In the genomic region with DNA sequence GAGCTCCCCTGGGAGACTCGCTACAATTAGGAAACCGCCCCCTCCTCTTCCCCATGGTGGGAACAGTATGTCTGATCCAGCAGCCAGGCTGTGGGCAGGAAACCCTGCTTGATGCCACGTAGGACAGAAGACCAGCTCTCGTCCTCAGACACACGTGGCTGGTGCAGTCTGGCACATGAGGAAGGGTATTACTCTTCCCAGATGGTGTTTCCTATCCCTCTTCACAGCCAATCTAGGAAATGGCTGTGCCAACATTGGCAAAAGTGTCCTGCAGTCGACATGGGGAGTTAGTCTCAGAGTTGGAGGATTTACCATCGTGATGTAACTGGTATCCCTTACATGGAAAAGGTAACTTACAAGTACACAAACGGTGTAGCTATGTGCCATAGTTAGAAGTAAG, we compare ENCODE assay signal across 19 cellular contexts.
"Had no signal": no experiment of that assay in that cellular context is flagged by ENCODE, and none has a peak within 500 bp of the region (broad histone marks: within the 10 kb centered on the region; RNA-seq: fewer than 3 reads in every experiment).

No MANE protein-coding gene starts in this region.

- H3K27me3 ChIP-seq: transverse colon had no signal

- H3K9me3 ChIP-seq: transverse colon had no signal

- ATAC-seq: left lobe of liver had no signal

- H3K36me3 Mint-ChIP-seq: activated naive CD8-positive, alpha-beta T cell had no signal

- H3K4me3 Mint-ChIP-seq: activated naive CD8-positive, alpha-beta T cell; nephron had no signal

- H3K4me1 Mint-ChIP-seq: nephron had no signal

- FAIRE-seq: frontal cortex, keratinocyte had no signal

- H3K27me3 Mint-ChIP-seq: activated naive CD8-positive, alpha-beta T cell had no signal

- H3K4me3 ChIP-seq: lung, transverse colon had no signal

- H3K27ac ChIP-seq: transverse colon, WERI-Rb-1 had no signal

- H3K27ac Mint-ChIP-seq: activated naive CD8-positive, alpha-beta T cell had no signal

- DNase-seq: activated CD4-positive, alpha-beta T cell treated with anti-CD3 and anti-CD28 coated beads, Interleukin-2, amount 50 U/mL, for 4 hours; activated T-cell treated with anti-CD3 and anti-CD28 coated beads for 4 hours; central memory CD4-positive, alpha-beta T cell; cortex of kidney; effector CD4-positive, alpha-beta T cell; head of caudate nucleus; midbrain; occipital lobe; posterior cingulate gyrus; stimulated activated CD4-positive, alpha-beta T cell treated with anti-CD3 and anti-CD28 coated beads, Interleukin-2, amount 100 ng/mL, for 24 hours; stimulated activated naive CD4-positive, alpha-beta T cell treated with Interleukin-2 at 50 U/mL for 16 hours; transverse colon; WERI-Rb-1 had no signal

- H3K36me3 ChIP-seq: transverse colon, WERI-Rb-1 had no signal
